ENCODE assay signal across 15 cellular contexts in the genomic region with DNA sequence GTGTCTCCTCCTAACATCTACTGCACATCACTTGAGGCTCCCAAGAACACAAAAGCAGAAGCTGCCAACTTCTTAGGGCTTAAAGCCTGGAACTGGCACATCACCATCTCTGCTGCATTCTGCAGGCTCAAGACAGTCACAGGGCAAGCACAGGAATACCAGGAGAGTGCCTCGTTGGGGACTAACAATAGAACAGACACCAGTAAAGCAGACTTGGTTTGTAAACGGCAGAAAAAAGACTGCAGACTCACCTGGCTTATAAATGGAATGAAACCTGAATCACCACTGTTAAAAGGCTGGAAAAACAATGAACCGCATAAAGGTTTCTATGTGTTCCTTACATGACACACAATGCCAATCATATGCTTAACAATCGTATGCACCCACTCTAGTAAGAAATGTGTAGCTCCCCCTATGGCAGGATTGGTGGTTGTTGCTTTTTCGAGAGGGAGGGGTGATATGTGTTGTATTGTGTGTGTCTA. TPM values are rescaled to one million over a fixed set of nuclear protein-coding genes. Genes with fewer than 3 reads are reported as not detected.
A peak's percentile ranks its signal among the peaks of the same experiment; 100 is the strongest.
DNase-seq lines count a peak whose midpoint lies in the region; ATAC-seq and TF ChIP-seq lines count a peak whose summit lies in the region.
"Had no signal": no experiment of that assay in that cellular context is flagged by ENCODE, and none has a peak within 500 bp of the region (broad histone marks: within the 10 kb centered on the region; RNA-seq: fewer than 3 reads in every experiment).

No MANE protein-coding gene starts in this region.

- no peak for TF ChIP-seq EP300 in transverse colon (IDR thresholded peaks at IDR 0.05; ENCODE audit: low read depth)

- no peaks in the 10 kb centered on the region for H3K27me3 Mint-ChIP-seq in activated CD4-positive, alpha-beta T cell treated with anti-CD3 and anti-CD28 coated beads for 36 hours
- no peaks in the 10 kb centered on the region for H3K27me3 Mint-ChIP-seq in activated T-helper 1 cell treated with anti-CD3 and anti-CD28 coated beads, Interleukin-12 subunit alpha, Interleukin-12 subunit beta, Interleukin-2, Interleukin-4 antibody, amounts not matched to agents 30 ng/mL and 10 ng/mL and 1 ng/mL, durations not matched to agents 14 hours and 24 hours and 36 hours (ENCODE audit: insufficient read depth)
- H3K27me3 Mint-ChIP-seq in activated CD4-positive, alpha-beta T cell treated with anti-CD3 and anti-CD28 coated beads, Interleukin-2, amount 10 ng/mL, durations not matched to agents 7 days and 5 days, result no peaks in the 10 kb centered on the region
- H3K27me3 Mint-ChIP-seq: activated naive CD8-positive, alpha-beta T cell treated with anti-CD3 and anti-CD28 coated beads for 36 hours had no signal

- POLR2A ChIA-PET in activated CD4-positive, alpha-beta T cell treated with anti-CD3 and anti-CD28 coated beads for 36 hours (lab: Charles Lee), result interaction anchor here (0.5 to 1.0 kb wide), 2 partner anchors 10 to 491 kb away, joined by 3 read pairs; no protein-coding TSS in a partner anchor
- POLR2A ChIA-PET in activated CD4-positive, alpha-beta T cell treated with anti-CD3 and anti-CD28 coated beads, Interleukin-2, amount 10 ng/mL, durations not matched to agents 7 days and 5 days (lab: Charles Lee), result no interaction called here

- H3K4me1 Mint-ChIP-seq in activated CD4-positive, alpha-beta T cell treated with anti-CD3 and anti-CD28 coated beads for 36 hours, result peaks cover 60% of the 10 kb centered on the region
- H3K4me1 Mint-ChIP-seq in activated T-helper 1 cell treated with anti-CD3 and anti-CD28 coated beads, Interleukin-12 subunit alpha, Interleukin-12 subunit beta, Interleukin-2, Interleukin-4 antibody, amounts not matched to agents 30 ng/mL and 10 ng/mL and 1 ng/mL, durations not matched to agents 14 hours and 24 hours and 36 hours (ENCODE audit: low read depth), result peaks cover 40% of the 10 kb centered on the region
- peaks cover 39% of the 10 kb centered on the region for H3K4me1 Mint-ChIP-seq in activated CD4-positive, alpha-beta T cell treated with anti-CD3 and anti-CD28 coated beads, Interleukin-2, amount 10 ng/mL, durations not matched to agents 7 days and 5 days

- no peak overlapping the region for H3K4me3 Mint-ChIP-seq in activated CD4-positive, alpha-beta T cell treated with anti-CD3 and anti-CD28 coated beads for 36 hours
- H3K4me3 Mint-ChIP-seq in activated T-helper 1 cell treated with anti-CD3 and anti-CD28 coated beads, Interleukin-12 subunit alpha, Interleukin-12 subunit beta, Interleukin-2, Interleukin-4 antibody, amounts not matched to agents 30 ng/mL and 10 ng/mL and 1 ng/mL, durations not matched to agents 14 hours and 24 hours and 36 hours, result no peak overlapping the region
- H3K4me3 Mint-ChIP-seq in activated CD4-positive, alpha-beta T cell treated with anti-CD3 and anti-CD28 coated beads, Interleukin-2, amount 10 ng/mL, durations not matched to agents 7 days and 5 days, result no peak overlapping the region
- H3K4me3 Mint-ChIP-seq: activated naive CD8-positive, alpha-beta T cell treated with anti-CD3 and anti-CD28 coated beads for 36 hours had no signal

- no peak for TF ChIP-seq POLR2A in transverse colon (IDR thresholded peaks at IDR 0.05)

- H3K36me3 ChIP-seq in transverse colon, result no peaks in the 10 kb centered on the region
- H3K36me3 ChIP-seq: neutrophil had no signal

- H3K4me3 ChIP-seq in transverse colon, result no peak overlapping the region

- CTCF ChIA-PET in activated CD4-positive, alpha-beta T cell treated with anti-CD3 and anti-CD28 coated beads for 36 hours (lab: Charles Lee), result interaction anchor here (0.6 kb wide), 2 partner anchors 88 to 117 kb away, joined by 3 read pairs; no protein-coding TSS in a partner anchor
- CTCF ChIA-PET in activated CD4-positive, alpha-beta T cell treated with anti-CD3 and anti-CD28 coated beads, Interleukin-2, amount 10 ng/mL, durations not matched to agents 7 days and 5 days (lab: Charles Lee), result interaction anchor here (1.4 to 1.6 kb wide), 2 partner anchors 9 to 30 kb away, joined by 3 read pairs; no protein-coding TSS in a partner anchor

- intact Hi-C loops in activated CD4-positive, alpha-beta T cell treated with anti-CD3 and anti-CD28 coated beads for 36 hours (cut with DNase I, micrococcal nuclease), result no loop called here
- intact Hi-C loops in transverse colon (cut with DNase I; ENCODE audit: low total_unique reads), result no loop called here
- intact Hi-C loops in activated T-helper 1 cell treated with anti-CD3 and anti-CD28 coated beads, Interleukin-12 subunit alpha, Interleukin-12 subunit beta, Interleukin-2, Interleukin-4 antibody, amounts not matched to agents 30 ng/mL and 10 ng/mL and 1 ng/mL, durations not matched to agents 14 hours and 24 hours and 36 hours (cut with micrococcal nuclease), result no loop called here

- H3K27ac ChIP-seq in VCaP, result peak overlapping the region; percentile 14; the same call in 1 of the 2 replicates
- H3K27ac ChIP-seq in transverse colon, result peak overlapping the region; percentile 28 to 60 (median 50)
- H3K27ac ChIP-seq: neutrophil had no signal

- no peaks in the 10 kb centered on the region for H3K9me3 ChIP-seq in transverse colon
- H3K9me3 ChIP-seq: neutrophil had no signal

- ATAC-seq in activated CD4-positive, alpha-beta T cell treated with anti-CD3 and anti-CD28 coated beads for 36 hours, result peak; percentile 44

- TF ChIP-seq CTCF in VCaP (conservative IDR thresholded peaks at IDR 0.05) (no peak), transverse colon (IDR thresholded peaks at IDR 0.05) (no peak)

- H3K36me3 Mint-ChIP-seq in activated CD4-positive, alpha-beta T cell treated with anti-CD3 and anti-CD28 coated beads for 36 hours (ENCODE audit: low read depth), result peaks cover 3% of the 10 kb centered on the region
- H3K36me3 Mint-ChIP-seq in activated T-helper 1 cell treated with anti-CD3 and anti-CD28 coated beads, Interleukin-12 subunit alpha, Interleukin-12 subunit beta, Interleukin-2, Interleukin-4 antibody, amounts not matched to agents 30 ng/mL and 10 ng/mL and 1 ng/mL, durations not matched to agents 14 hours and 24 hours and 36 hours (ENCODE audit: low read depth), result peaks cover 2% of the 10 kb centered on the region
- peaks cover 14% of the 10 kb centered on the region for H3K36me3 Mint-ChIP-seq in activated CD4-positive, alpha-beta T cell treated with anti-CD3 and anti-CD28 coated beads, Interleukin-2, amount 10 ng/mL, durations not matched to agents 7 days and 5 days (ENCODE audit: low read depth)

- no peaks in the 10 kb centered on the region for H3K27me3 ChIP-seq in transverse colon
- H3K27me3 ChIP-seq: neutrophil had no signal

- in situ Hi-C loops in transverse colon (cut with MboI; ENCODE audit: low pct_ligation_motif_present in 1 of 4, low pct_unique_long_range_greater_than_20kb in 1 of 4, low sequenced_read_pairs in 3 of 4), result no loop called here

- H3K9me3 Mint-ChIP-seq in activated CD4-positive, alpha-beta T cell treated with anti-CD3 and anti-CD28 coated beads for 36 hours (ENCODE audit: low read depth), result no peaks in the 10 kb centered on the region
- H3K9me3 Mint-ChIP-seq in activated T-helper 1 cell treated with anti-CD3 and anti-CD28 coated beads, Interleukin-12 subunit alpha, Interleukin-12 subunit beta, Interleukin-2, Interleukin-4 antibody, amounts not matched to agents 30 ng/mL and 10 ng/mL and 1 ng/mL, durations not matched to agents 14 hours and 24 hours and 36 hours, result no peaks in the 10 kb centered on the region
- no peaks in the 10 kb centered on the region for H3K9me3 Mint-ChIP-seq in activated CD4-positive, alpha-beta T cell treated with anti-CD3 and anti-CD28 coated beads, Interleukin-2, amount 10 ng/mL, durations not matched to agents 7 days and 5 days
- H3K9me3 Mint-ChIP-seq: activated naive CD8-positive, alpha-beta T cell treated with anti-CD3 and anti-CD28 coated beads for 36 hours had no signal

- no peak for DNase-seq in activated CD4-positive, alpha-beta T cell treated with anti-CD3 and anti-CD28 coated beads for 36 hours
- no peak for DNase-seq in activated CD4-positive, alpha-beta T cell treated with anti-CD3 and anti-CD28 coated beads, Interleukin-2, amount 50 U/mL, for 4 hours
- DNase-seq in globus pallidus (ENCODE audit: low spot score), result peak; percentile 57
- DNase-seq in transverse colon, result no peak
- no peak for DNase-seq in activated T-helper 1 cell treated with anti-CD3 and anti-CD28 coated beads, Interleukin-12 subunit alpha, Interleukin-12 subunit beta, Interleukin-2, Interleukin-4 antibody, amounts not matched to agents 30 ng/mL and 10 ng/mL and 1 ng/mL, durations not matched to agents 14 hours and 24 hours and 36 hours (ENCODE audit: low spot score)
- no peak for DNase-seq in dedifferentiated amniotic fluid mesenchymal stem cell (ENCODE audit: extremely low spot score)
- DNase-seq in activated CD4-positive, alpha-beta T cell treated with anti-CD3 and anti-CD28 coated beads, Interleukin-2, amount 10 ng/mL, durations not matched to agents 7 days and 5 days, result no peak
- DNase-seq: activated CD4-positive, alpha-beta T cell treated with anti-CD3 and anti-CD28 coated beads, Interleukin-2, amount 50 U/mL, for 1 hour; activated naive CD8-positive, alpha-beta T cell treated with anti-CD3 and anti-CD28 coated beads for 36 hours; AML-193; effector CD8-positive, alpha-beta T cell; NCI-H187 treated with DMSO at 0.1 percent for 48 hours; SHP77 treated with DMSO at 0.1 percent for 48 hours had no signal

- H3K4me1 ChIP-seq in transverse colon, result peaks cover 4 to 57% (median 24%) of the 10 kb centered on the region in 4 donors

- 59 to 64% methylated on average over 3 to 5 of the region's 5 CpGs for WGBS in transverse colon (ENCODE audit: low coverage in 1 of 2), 2 donors

- no peak overlapping the region for H3K27ac Mint-ChIP-seq in activated CD4-positive, alpha-beta T cell treated with anti-CD3 and anti-CD28 coated beads for 36 hours
- H3K27ac Mint-ChIP-seq in activated T-helper 1 cell treated with anti-CD3 and anti-CD28 coated beads, Interleukin-12 subunit alpha, Interleukin-12 subunit beta, Interleukin-2, Interleukin-4 antibody, amounts not matched to agents 30 ng/mL and 10 ng/mL and 1 ng/mL, durations not matched to agents 14 hours and 24 hours and 36 hours, result no peak overlapping the region
- H3K27ac Mint-ChIP-seq in activated CD4-positive, alpha-beta T cell treated with anti-CD3 and anti-CD28 coated beads, Interleukin-2, amount 10 ng/mL, durations not matched to agents 7 days and 5 days, result no peak overlapping the region
- H3K27ac Mint-ChIP-seq: activated naive CD8-positive, alpha-beta T cell treated with anti-CD3 and anti-CD28 coated beads for 36 hours had no signal

RNA-seq across cellular contexts. Expression of a gene that starts 12.8 kb away (rescaled TPM):
- 10 to 100 TPM; 42.8 to 43.0 TPM for total RNA-seq in activated CD4-positive, alpha-beta T cell treated with anti-CD3 and anti-CD28 coated beads for 36 hours
- 10 to 100 TPM; 12.7 to 70.5 (median 42.8) TPM for total RNA-seq in transverse colon
- 62.5 and 65.5 TPM in 2 replicates for total RNA-seq in activated T-helper 1 cell treated with anti-CD3 and anti-CD28 coated beads, Interleukin-12 subunit alpha, Interleukin-12 subunit beta, Interleukin-2, Interleukin-4 antibody, amounts not matched to agents 30 ng/mL and 10 ng/mL and 1 ng/mL, durations not matched to agents 14 hours and 24 hours and 36 hours
- total RNA-seq in activated CD4-positive, alpha-beta T cell treated with anti-CD3 and anti-CD28 coated beads, Interleukin-2, amount 10 ng/mL, durations not matched to agents 7 days and 5 days, result 10 to 100 TPM; 86.8 to 90.7 TPM
